Comparison of ENCODE assay signal across 8 cellular contexts in the genomic region with DNA sequence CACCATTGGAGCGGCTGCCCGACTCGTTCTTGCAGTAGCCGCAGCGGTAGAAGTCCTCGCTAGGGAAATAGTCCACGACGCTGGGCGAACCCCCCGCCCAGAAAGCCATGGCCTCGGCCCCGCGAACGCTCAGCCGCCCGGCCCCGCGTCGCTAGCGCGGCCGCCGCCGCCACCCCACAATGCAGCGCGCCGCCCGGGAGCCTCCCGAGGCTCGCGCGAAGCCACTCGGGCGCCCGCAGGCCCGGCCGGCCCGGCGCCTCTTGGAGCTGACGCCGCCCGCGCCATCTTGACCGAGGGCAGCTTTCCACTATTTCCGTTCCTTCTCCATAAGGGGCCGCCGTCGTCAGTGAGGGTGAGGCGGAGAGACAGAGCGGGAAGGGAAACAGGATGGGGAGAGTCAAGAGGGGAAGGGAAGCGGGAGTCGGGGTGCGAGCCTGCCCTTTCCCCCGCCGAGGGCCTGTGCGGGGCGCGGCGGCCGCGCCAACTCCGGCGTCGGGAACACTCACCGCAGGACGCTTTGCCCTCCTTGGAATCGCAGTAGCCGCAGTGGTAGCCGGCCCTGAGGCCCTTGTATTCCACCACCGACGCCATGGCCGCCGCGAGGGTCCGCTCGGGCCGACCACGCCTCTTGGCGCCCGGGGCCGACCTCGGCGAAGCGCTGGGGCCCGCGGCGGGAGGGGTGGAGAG. TPM values are rescaled to one million over a fixed set of nuclear protein-coding genes. Genes with fewer than 3 reads are reported as not detected.
DNase-seq lines count a peak whose midpoint lies in the region; ATAC-seq and TF ChIP-seq lines count a peak whose summit lies in the region.

ATE1 (minus strand) TSS at position 191 of the 687 bp plus-strand sequence; CDS start at position 109, 82 bp downstream.

- H3K9me3 Mint-ChIP-seq in activated T-helper 17 cell treated with anti-CD3 and anti-CD28 coated beads, Interleukin-2, amount 50 U/mL, for 72 hours = no peaks in the 10 kb centered on the region
- no peaks in the 10 kb centered on the region for H3K9me3 Mint-ChIP-seq in naive thymus-derived CD4-positive, alpha-beta T cell
- no peaks in the 10 kb centered on the region for H3K9me3 Mint-ChIP-seq in stimulated activated memory B cell treated with anti-CD40 and anti-IgM and Interleukin-4, amounts not matched to agents 10 μg/mL and 1 μg/mL and 100 μg/mL, for 72 hours

- H4K20me1 ChIP-seq in DND-41 (ENCODE audit: insufficient read depth, low read length) (no peaks in the 10 kb centered on the region), fibroblast of lung (ENCODE audit: control insufficient read depth, extremely low read depth, insufficient read depth, low read length) (no peaks in the 10 kb centered on the region)

- TF ChIP-seq CTCF in DND-41 (IDR thresholded peaks at IDR 0.05; ENCODE audit: borderline replicate concordance, extremely low read depth, low read length, poor library complexity, severe bottlenecking) = no peak
- TF ChIP-seq CTCF in RWPE1 (conservative IDR thresholded peaks at IDR 0.05; ENCODE audit: low read depth) = no peak
- peak in 1 of 2 donors; percentile 18 for TF ChIP-seq CTCF in fibroblast of lung (conservative IDR thresholded peaks at IDR 0.05 in 1 of 2, IDR thresholded peaks at IDR 0.05 in 1 of 2; ENCODE audit: low read depth in 1 of 2, low read length in 2 of 2)

- intact Hi-C loops in naive thymus-derived CD4-positive, alpha-beta T cell (cut with micrococcal nuclease) = loop anchor here (1.0 to 5.0 kb wide), 5 partner anchors 47 to 1080 kb away; partner anchors contain the start of genes IKZF5 (in 2 of the 2), NSMCE4A (in 2 of the 2), PLEKHA1 (in 2 of the 2) and WDR11 (in 2 of the 2)

- H3K36me3 ChIP-seq in DND-41 (ENCODE audit: insufficient read depth, low read length) (peaks cover 20% of the 10 kb centered on the region), KOPT-K1 (ENCODE audit: insufficient read depth, low read length) (peaks cover 9% of the 10 kb centered on the region; the same call in 1 of the 2 replicates), fibroblast of lung (ENCODE audit: control insufficient read depth, insufficient read depth, low read length) (no peaks in the 10 kb centered on the region)
- H3K36me3 ChIP-seq in naive thymus-derived CD4-positive, alpha-beta T cell (ENCODE audit: control insufficient read depth in 2 of 3, insufficient read depth in 3 of 3, low read length in 3 of 3) = peaks cover 0 to 6% (median 0%) of the 10 kb centered on the region in 3 experiments

- peaks cover 59% of the 10 kb centered on the region for H3K79me2 ChIP-seq in DND-41 (ENCODE audit: insufficient read depth, low read length)
- peaks cover 19% of the 10 kb centered on the region for H3K79me2 ChIP-seq in fibroblast of lung (ENCODE audit: control insufficient read depth, insufficient read depth, low read length)

- H3K4me1 Mint-ChIP-seq in activated T-helper 17 cell treated with anti-CD3 and anti-CD28 coated beads, Interleukin-2, amount 50 U/mL, for 72 hours = peaks cover 10% of the 10 kb centered on the region
- H3K4me1 Mint-ChIP-seq in naive thymus-derived CD4-positive, alpha-beta T cell = peaks cover 15 to 48% (median 39%) of the 10 kb centered on the region in 7 donors
- H3K4me1 Mint-ChIP-seq in stimulated activated memory B cell treated with anti-CD40 and anti-IgM and Interleukin-4, amounts not matched to agents 10 μg/mL and 1 μg/mL and 100 μg/mL, for 72 hours = peaks cover 25% of the 10 kb centered on the region

- H3K4me3 Mint-ChIP-seq in activated T-helper 17 cell treated with anti-CD3 and anti-CD28 coated beads, Interleukin-2, amount 50 U/mL, for 72 hours = peak within 1 kb of the TSS; percentile 97
- peak within 1 kb of the TSS; percentile 88 to 96 (median 92) for H3K4me3 Mint-ChIP-seq in naive thymus-derived CD4-positive, alpha-beta T cell
- H3K4me3 Mint-ChIP-seq in stimulated activated memory B cell treated with anti-CD40 and anti-IgM and Interleukin-4, amounts not matched to agents 10 μg/mL and 1 μg/mL and 100 μg/mL, for 72 hours = peak within 1 kb of the TSS; percentile 81

- H3K9ac ChIP-seq in DND-41 (ENCODE audit: low read depth, low read length) (peak within 1 kb of the TSS; percentile 92), fibroblast of lung (ENCODE audit: insufficient read depth, low read length) (peak within 1 kb of the TSS; percentile 96)

- H3K27ac Mint-ChIP-seq in activated T-helper 17 cell treated with anti-CD3 and anti-CD28 coated beads, Interleukin-2, amount 50 U/mL, for 72 hours = peak within 1 kb of the TSS; percentile 97
- peak within 1 kb of the TSS; percentile 79 to 98 (median 94) for H3K27ac Mint-ChIP-seq in naive thymus-derived CD4-positive, alpha-beta T cell
- H3K27ac Mint-ChIP-seq in stimulated activated memory B cell treated with anti-CD40 and anti-IgM and Interleukin-4, amounts not matched to agents 10 μg/mL and 1 μg/mL and 100 μg/mL, for 72 hours = peak within 1 kb of the TSS; percentile 85

- peak within 1 kb of the TSS; percentile 89 for H2AFZ ChIP-seq in DND-41 (ENCODE audit: low read depth, low read length)
- peak within 1 kb of the TSS; percentile 87 for H2AFZ ChIP-seq in fibroblast of lung (ENCODE audit: low read length)

- ATAC-seq in DND-41 (ENCODE audit: insufficient read depth, low read depth) (peak; percentile 90), GM21786 (IDR thresholded peaks at IDR 0.05; ENCODE audit: unreplicated experiment) (peak; percentile 81)
- ATAC-seq in activated T-helper 17 cell treated with anti-CD3 and anti-CD28 coated beads, Interleukin-2, amount 50 U/mL, for 72 hours (replicated peaks) = peak; percentile 93
- ATAC-seq in naive thymus-derived CD4-positive, alpha-beta T cell = peak; percentile 98
- ATAC-seq in stimulated activated memory B cell treated with anti-CD40 and anti-IgM and Interleukin-4, amounts not matched to agents 10 μg/mL and 1 μg/mL and 100 μg/mL, for 72 hours = peak; percentile 98

- DNase-seq in DND-41 = peak; percentile 90
- DNase-seq in RWPE1 (ENCODE audit: low spot score) = peak; percentile 89
- peak; percentile 90 to 92 for DNase-seq in fibroblast of lung (ENCODE audit: low read depth in 2 of 2)
- DNase-seq in naive thymus-derived CD4-positive, alpha-beta T cell = peak; percentile 74 to 86 (median 80)

- H3K4me3 ChIP-seq in DND-41 (ENCODE audit: low read depth in 1 of 2, low read length in 2 of 2) (peak within 1 kb of the TSS; percentile 62 to 99), fibroblast of lung (replicated peaks in 1 of 4; ENCODE audit: control extremely low read depth in 1 of 4, insufficient read depth in 1 of 4, low read depth in 3 of 4, low read length in 4 of 4) (peak within 1 kb of the TSS; percentile 89 to 96 (median 92))
- H3K4me3 ChIP-seq in naive thymus-derived CD4-positive, alpha-beta T cell (ENCODE audit: low read length) = peak within 1 kb of the TSS; percentile 65

- CTCF ChIA-PET in RWPE1 (lab: Yijun Ruan, JAX) = interaction anchor here (0.6 to 1.0 kb wide), 4 partner anchors 28 to 873 kb away, joined by 3 to 5 read pairs (median 3); no protein-coding TSS in a partner anchor
- CTCF ChIA-PET in naive thymus-derived CD4-positive, alpha-beta T cell (lab: Charles Lee) = interaction anchor here (0.7 to 1.3 kb wide), 2 partner anchors 24 to 47 kb away, joined by 3 read pairs; partner anchors contain the start of gene NSMCE4A

- H3K9me3 ChIP-seq in DND-41 (ENCODE audit: insufficient read depth, low read length, severe bottlenecking) = no peaks in the 10 kb centered on the region
- no peaks in the 10 kb centered on the region for H3K9me3 ChIP-seq in KOPT-K1 (ENCODE audit: insufficient read depth, low read length, poor library complexity, severe bottlenecking)
- H3K9me3 ChIP-seq in fibroblast of lung (ENCODE audit: control insufficient read depth, insufficient read depth, low read depth, low read length) = no peaks in the 10 kb centered on the region
- H3K9me3 ChIP-seq in naive thymus-derived CD4-positive, alpha-beta T cell (ENCODE audit: control insufficient read depth in 2 of 3, low read length in 3 of 3) = no peaks in the 10 kb centered on the region

- peak within 1 kb of the TSS; percentile 98 for H3K27ac ChIP-seq in DND-41 (ENCODE audit: low read length)
- H3K27ac ChIP-seq in KOPT-K1 (ENCODE audit: low read depth, low read length, poor library complexity, severe bottlenecking) = peak within 1 kb of the TSS; percentile 89
- peak within 1 kb of the TSS; percentile 97 for H3K27ac ChIP-seq in RWPE1
- peak within 1 kb of the TSS; percentile 97 for H3K27ac ChIP-seq in fibroblast of lung (ENCODE audit: insufficient read depth, low read length)
- peak within 1 kb of the TSS; percentile 96 for H3K27ac ChIP-seq in naive thymus-derived CD4-positive, alpha-beta T cell (ENCODE audit: low read depth, low read length)

- H3K4me1 ChIP-seq in DND-41 (ENCODE audit: insufficient read depth, low read length) (peaks cover 25% of the 10 kb centered on the region), fibroblast of lung (ENCODE audit: control insufficient read depth, extremely low read depth, insufficient read depth, low read length) (peaks cover 2% of the 10 kb centered on the region)
- H3K4me1 ChIP-seq in naive thymus-derived CD4-positive, alpha-beta T cell (ENCODE audit: control insufficient read depth in 2 of 2, insufficient read depth in 2 of 2, low read length in 2 of 2) = peaks cover 0 to 13% of the 10 kb centered on the region in 2 donors

- no peaks in the 10 kb centered on the region for H3K27me3 Mint-ChIP-seq in activated T-helper 17 cell treated with anti-CD3 and anti-CD28 coated beads, Interleukin-2, amount 50 U/mL, for 72 hours
- H3K27me3 Mint-ChIP-seq in naive thymus-derived CD4-positive, alpha-beta T cell = no peaks in the 10 kb centered on the region
- no peaks in the 10 kb centered on the region for H3K27me3 Mint-ChIP-seq in stimulated activated memory B cell treated with anti-CD40 and anti-IgM and Interleukin-4, amounts not matched to agents 10 μg/mL and 1 μg/mL and 100 μg/mL, for 72 hours

- H3K36me3 Mint-ChIP-seq in activated T-helper 17 cell treated with anti-CD3 and anti-CD28 coated beads, Interleukin-2, amount 50 U/mL, for 72 hours (ENCODE audit: low read depth) = peaks cover 12% of the 10 kb centered on the region
- peaks cover 1 to 3% (median 2%) of the 10 kb centered on the region in 5 donors for H3K36me3 Mint-ChIP-seq in naive thymus-derived CD4-positive, alpha-beta T cell
- H3K36me3 Mint-ChIP-seq in stimulated activated memory B cell treated with anti-CD40 and anti-IgM and Interleukin-4, amounts not matched to agents 10 μg/mL and 1 μg/mL and 100 μg/mL, for 72 hours = peaks cover 2% of the 10 kb centered on the region

- POLR2A ChIA-PET in RWPE1 (lab: Yijun Ruan, JAX; ENCODE audit: low non-redundant PET) = interaction anchor here (0.5 to 1.0 kb wide), 3 partner anchors 47 to 210 kb away, joined by 3 read pairs; partner anchors contain the start of gene NSMCE4A
- POLR2A ChIA-PET in naive thymus-derived CD4-positive, alpha-beta T cell (lab: Charles Lee) = interaction anchor here (0.9 to 1.1 kb wide), 2 partner anchors 33 to 46 kb away, joined by 4 to 5 read pairs; no protein-coding TSS in a partner anchor

- H3K27me3 ChIP-seq in DND-41 (ENCODE audit: insufficient read depth, low read length, poor library complexity) = no peaks in the 10 kb centered on the region
- H3K27me3 ChIP-seq in fibroblast of lung (ENCODE audit: control insufficient read depth, insufficient read depth, low read length) = no peaks in the 10 kb centered on the region
- no peaks in the 10 kb centered on the region for H3K27me3 ChIP-seq in naive thymus-derived CD4-positive, alpha-beta T cell (ENCODE audit: control insufficient read depth in 2 of 2, insufficient read depth in 2 of 2, low read length in 2 of 2)

- H3K4me2 ChIP-seq in DND-41 (ENCODE audit: insufficient read depth, low read length) (peak within 1 kb of the TSS; percentile 76), fibroblast of lung (ENCODE audit: extremely low read depth, insufficient read depth, low read length) (peak within 1 kb of the TSS; percentile 85)

RNA-seq across cellular contexts. Expression of gene ATE1, which starts in this region (rescaled TPM):
- 10 to 100 TPM; 16.5 to 24.4 TPM for total RNA-seq in activated T-helper 17 cell treated with anti-CD3 and anti-CD28 coated beads, Interleukin-2, amount 50 U/mL, for 72 hours
- total RNA-seq in fibroblast of lung = 25.4 and 28.1 TPM in 2 replicates
- 16.2 and 19.3 TPM in 2 replicates for polyA plus RNA-seq in fibroblast of lung
- 9.8 and 12.3 TPM in 2 replicates for polyA plus RNA-seq in fibroblast of lung (2012)
- 11.7 and 14.2 TPM in 2 replicates for polyA minus RNA-seq in fibroblast of lung (ENCODE audit: low replicate concordance)
- total RNA-seq in naive thymus-derived CD4-positive, alpha-beta T cell = 10 to 100 TPM; 23.0 to 26.6 (median 26.2) TPM
- 10 to 100 TPM; 22.4 to 29.9 TPM for polyA plus RNA-seq in naive thymus-derived CD4-positive, alpha-beta T cell

Comparison
In these comparisons a context has a peak if more than half of its experiments do, and no peak if none do; other contexts are left out.
1. Peak in every context shown above with its lines: DNase-seq, ATAC-seq, H3K4me3 ChIP-seq and H3K27ac ChIP-seq.